8 cellular contexts compared by ENCODE assay signal in genomic region chr2:215454519-215454918, GRCh38. TPM values are rescaled to one million over a fixed set of nuclear protein-coding genes. Genes with fewer than 3 reads are reported as not detected.
DNase-seq lines count a peak whose midpoint lies in the region; ATAC-seq, FAIRE-seq and TF ChIP-seq lines count a peak whose summit lies in the region.

No MANE protein-coding gene starts in this region.

- H3K36me3 ChIP-seq in prostate gland, result no peaks in the 10 kb centered on the region

- H3K27ac ChIP-seq in A549 (peak overlapping the region in 1 of 2 experiments; percentile 55; a peak in 1 of 6 replicates), prostate gland (no peak overlapping the region)

- DNase-seq in A549 (ENCODE audit: low read depth in 1 of 2, low spot score in 1 of 2) (peak; percentile 23 to 42), GM12865 (ENCODE audit: low read depth) (peak; percentile 35), NCI-H82 treated with DMSO at 0.1 percent for 48 hours (lab: John Stamatoyannopoulos, UW; ENCODE audit: unreplicated experiment) (peak; percentile 30), erythroblast (lab: John Stamatoyannopoulos, UW) (peak; percentile 26 to 58), prostate gland (ENCODE audit: low spot score) (no peak)
- DNase-seq in activated CD8-positive, alpha-beta memory T cell treated with anti-CD3 and anti-CD28 coated beads, Interleukin-2, amount 50 U/mL, for 48 hours, result no peak
- no peak for DNase-seq in stimulated activated CD4-positive, alpha-beta T cell treated with anti-CD3 and anti-CD28 coated beads, Interleukin-4, amount 100 ng/mL, for 24 hours

- peak; percentile 73 to 74 for TF ChIP-seq RAD21 in A549 (conservative IDR thresholded peaks at IDR 0.05 in 1 of 2, IDR thresholded peaks at IDR 0.05 in 1 of 2)

- TF ChIP-seq CTCF in A549 (IDR thresholded peaks at IDR 0.05), result peak; percentile 73
- peak; percentile 72 for TF ChIP-seq CTCF in GM12865 (IDR thresholded peaks at IDR 0.05; ENCODE audit: insufficient read depth, low read depth, low read length, missing control alignments)
- peak; percentile 72 to 81 (median 76) for TF ChIP-seq CTCF in prostate gland (IDR thresholded peaks at IDR 0.05)

- ATAC-seq in A549 (peak in 1 of 2 experiments; percentile 60; a peak in 2 of 6 replicates), HG02938 (IDR thresholded peaks at IDR 0.05; ENCODE audit: unreplicated experiment) (peak; percentile 70)

- H3K4me2 ChIP-seq in A549, result no peak overlapping the region

- no peak for TF ChIP-seq EP300 in A549 (IDR thresholded peaks at IDR 0.05)

- intact Hi-C loops in prostate gland (cut with DNase I), result loop anchor here (2.0 kb wide), 1 partner anchor 466 kb away; no protein-coding TSS in a partner anchor

- no peak for TF ChIP-seq POLR2A in A549 (IDR thresholded peaks at IDR 0.05; ENCODE audit: low read length)
- TF ChIP-seq POLR2A in erythroblast (IDR thresholded peaks at IDR 0.05; ENCODE audit: low read length), result no peak
- no peak for TF ChIP-seq POLR2A in prostate gland (IDR thresholded peaks at IDR 0.05)

- no peak overlapping the region for H3K4me3 ChIP-seq in A549
- no peak overlapping the region for H3K4me3 ChIP-seq in GM12865 (ENCODE audit: low read depth, low read length)
- H3K4me3 ChIP-seq in prostate gland, result no peak overlapping the region

- FAIRE-seq in A549 (lab: Jason Lieb, UNC), result no peak

- no peaks in the 10 kb centered on the region for H3K27me3 ChIP-seq in prostate gland (replicated peaks; ENCODE audit: insufficient read depth)

- H3K4me1 ChIP-seq in A549 (no peaks in the 10 kb centered on the region), prostate gland (replicated peaks) (no peaks in the 10 kb centered on the region)

- H3K9me3 ChIP-seq in A549 (no peaks in the 10 kb centered on the region), prostate gland (no peaks in the 10 kb centered on the region)

- POLR2A ChIA-PET in A549 (lab: Yijun Ruan, JAX), result interaction anchor here (1.0 kb wide), 1 partner anchor 12 kb away, joined by 3 read pairs; no protein-coding TSS in a partner anchor

- 34% methylated on average over 3 of the region's 3 CpGs for WGBS in A549 (ENCODE audit: missing lambda C conversion rate)
- WGBS in prostate gland, result 39% methylated on average over 3 of the region's 3 CpGs

- CTCF ChIA-PET in A549 (lab: Yijun Ruan, JAX), result interaction anchor here (0.7 to 2.6 kb wide), 4 partner anchors 9 to 464 kb away, joined by 3 to 16 read pairs (median 4); no protein-coding TSS in a partner anchor

TF ChIP-seq in A549, 52 proteins besides CTCF, POLR2A, EP300 and RAD21:
- TF ChIP-seq, protein P1, sequence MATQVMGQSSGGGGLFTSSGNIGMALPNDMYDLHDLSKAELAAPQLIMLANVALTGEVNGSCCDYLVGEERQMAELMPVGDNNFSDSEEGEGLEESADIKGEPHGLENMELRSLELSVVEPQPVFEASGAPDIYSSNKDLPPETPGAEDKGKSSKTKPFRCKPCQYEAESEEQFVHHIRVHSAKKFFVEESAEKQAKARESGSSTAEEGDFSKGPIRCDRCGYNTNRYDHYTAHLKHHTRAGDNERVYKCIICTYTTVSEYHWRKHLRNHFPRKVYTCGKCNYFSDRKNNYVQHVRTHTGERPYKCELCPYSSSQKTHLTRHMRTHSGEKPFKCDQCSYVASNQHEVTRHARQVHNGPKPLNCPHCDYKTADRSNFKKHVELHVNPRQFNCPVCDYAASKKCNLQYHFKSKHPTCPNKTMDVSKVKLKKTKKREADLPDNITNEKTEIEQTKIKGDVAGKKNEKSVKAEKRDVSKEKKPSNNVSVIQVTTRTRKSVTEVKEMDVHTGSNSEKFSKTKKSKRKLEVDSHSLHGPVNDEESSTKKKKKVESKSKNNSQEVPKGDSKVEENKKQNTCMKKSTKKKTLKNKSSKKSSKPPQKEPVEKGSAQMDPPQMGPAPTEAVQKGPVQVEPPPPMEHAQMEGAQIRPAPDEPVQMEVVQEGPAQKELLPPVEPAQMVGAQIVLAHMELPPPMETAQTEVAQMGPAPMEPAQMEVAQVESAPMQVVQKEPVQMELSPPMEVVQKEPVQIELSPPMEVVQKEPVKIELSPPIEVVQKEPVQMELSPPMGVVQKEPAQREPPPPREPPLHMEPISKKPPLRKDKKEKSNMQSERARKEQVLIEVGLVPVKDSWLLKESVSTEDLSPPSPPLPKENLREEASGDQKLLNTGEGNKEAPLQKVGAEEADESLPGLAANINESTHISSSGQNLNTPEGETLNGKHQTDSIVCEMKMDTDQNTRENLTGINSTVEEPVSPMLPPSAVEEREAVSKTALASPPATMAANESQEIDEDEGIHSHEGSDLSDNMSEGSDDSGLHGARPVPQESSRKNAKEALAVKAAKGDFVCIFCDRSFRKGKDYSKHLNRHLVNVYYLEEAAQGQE (IDR thresholded peaks at IDR 0.05), result no peak
- TF ChIP-seq SMC3 (IDR thresholded peaks at IDR 0.05), result peak; percentile 69

RNA-seq across cellular contexts. Expression of gene FN1, which starts 18.7 kb away (rescaled TPM):
- polyA plus RNA-seq in A549 (2011; rRNA removed) (500 and 982 TPM in 2 replicates), A549 (2017; fragmentation: RNase III; extraction: RNeasy Plus Mini Kit Qiagen cat#74134 plus additional on column Dnase treatment) (157 to 223 TPM (median 203 TPM) in 3 replicates)
- 90.1 and 100 TPM in 2 replicates for polyA plus RNA-seq in A549 (2012; cell fraction: cytosol; rRNA removed)
- 388 and 415 TPM in 2 replicates for polyA plus RNA-seq in A549 (2012; cell fraction: nucleus; rRNA removed)
- polyA minus RNA-seq in A549 (2011; rRNA and poly(A)+ RNA removed), result 1,062 and 1,397 TPM in 2 replicates
- 100 to 1,000 TPM in 1 of 2 donors, 10 to 100 TPM in 1; 84.2 to 257 TPM for total RNA-seq in prostate gland

Comparison
In these comparisons a context has a peak if more than half of its experiments do, and no peak if none do; other contexts are left out.
1. DNase-seq: peak in A549 (2 of 2), GM12865 (single experiment), NCI-H82 treated with DMSO at 0.1 percent for 48 hours (single experiment) and erythroblast (2 of 2); none in prostate gland (single experiment), activated CD8-positive, alpha-beta memory T cell treated with anti-CD3 and anti-CD28 coated beads, Interleukin-2, amount 50 U/mL, for 48 hours (single experiment) and stimulated activated CD4-positive, alpha-beta T cell treated with anti-CD3 and anti-CD28 coated beads, Interleukin-4, amount 100 ng/mL, for 24 hours (single experiment).
2. Peak in every context shown above with its lines, with median percentiles within 50 percentile points of each other: CTCF ChIP-seq.